ENCODE assay signal across 16 cellular contexts in the genomic region with DNA sequence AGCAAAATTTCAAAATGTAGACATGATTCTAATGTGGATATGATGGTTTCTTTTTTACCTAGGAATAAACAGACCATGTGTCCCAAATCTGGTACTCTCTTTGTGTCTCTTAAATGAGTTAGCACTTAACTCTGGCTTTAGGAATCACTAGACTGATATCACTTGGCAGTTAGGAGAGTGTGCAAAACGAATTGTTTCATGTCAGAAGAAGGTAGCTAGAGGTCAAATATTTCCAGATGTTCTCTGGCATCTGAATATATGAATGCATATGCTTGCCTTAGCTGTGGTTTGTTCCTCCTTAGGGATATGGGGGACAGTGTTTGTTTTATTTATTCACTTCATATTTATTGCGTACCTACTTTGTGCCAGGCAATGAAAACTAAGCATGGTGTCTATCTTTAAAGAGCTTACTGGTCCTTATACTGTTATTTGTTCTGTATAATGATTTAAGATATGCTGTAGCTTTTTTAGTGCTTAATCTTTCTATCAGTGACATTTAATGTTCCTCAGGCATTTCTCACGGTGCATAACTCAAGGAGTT.
DNase-seq lines count a peak whose midpoint lies in the region; ATAC-seq and TF ChIP-seq lines count a peak whose summit lies in the region.
"Had no signal": no experiment of that assay in that cellular context is flagged by ENCODE, and none has a peak within 500 bp of the region (broad histone marks: within the 10 kb centered on the region; RNA-seq: fewer than 3 reads in every experiment).

No MANE protein-coding gene starts in this region.

- intact Hi-C loops in head of caudate nucleus (cut with DNase I), result no loop called here

- H3K36me3 Mint-ChIP-seq in activated naive CD4-positive, alpha-beta T cell treated with anti-CD3 and anti-CD28 coated beads, Interleukin-2, amount 50 U/mL, for 24 hours, result peaks cover 52% of the 10 kb centered on the region
- peaks cover 25% of the 10 kb centered on the region for H3K36me3 Mint-ChIP-seq in effector memory CD8-positive, alpha-beta T cell (ENCODE audit: insufficient read depth)
- H3K36me3 Mint-ChIP-seq: WTC11 had no signal

- H3K27ac Mint-ChIP-seq in activated naive CD4-positive, alpha-beta T cell treated with anti-CD3 and anti-CD28 coated beads, Interleukin-2, amount 50 U/mL, for 24 hours, result peak overlapping the region; percentile 96
- peak overlapping the region; percentile 82 to 98 for H3K27ac Mint-ChIP-seq in effector memory CD8-positive, alpha-beta T cell
- peak overlapping the region; percentile 4 to 7 for H3K27ac Mint-ChIP-seq in stimulated activated naive CD8-positive, alpha-beta T cell treated with anti-CD3 and anti-CD28 coated beads, Interleukin-15, amount 100 ng/mL, for 72 hours
- H3K27ac Mint-ChIP-seq: WTC11 had no signal

- H3K27me3 Mint-ChIP-seq in activated naive CD4-positive, alpha-beta T cell treated with anti-CD3 and anti-CD28 coated beads, Interleukin-2, amount 50 U/mL, for 24 hours, result no peaks in the 10 kb centered on the region
- no peaks in the 10 kb centered on the region for H3K27me3 Mint-ChIP-seq in effector memory CD8-positive, alpha-beta T cell
- no peaks in the 10 kb centered on the region for H3K27me3 Mint-ChIP-seq in stimulated activated naive CD8-positive, alpha-beta T cell treated with anti-CD3 and anti-CD28 coated beads, Interleukin-15, amount 100 ng/mL, for 72 hours

- no peak for DNase-seq in activated naive CD4-positive, alpha-beta T cell treated with Interleukin-2 at 50 U/mL for 16 hours
- DNase-seq in effector memory CD8-positive, alpha-beta T cell, result no peak
- DNase-seq in stimulated activated naive CD8-positive, alpha-beta T cell treated with anti-CD3 and anti-CD28 coated beads, Interleukin-15, amount 100 ng/mL, for 72 hours, result no peak
- no peak for DNase-seq in activated effector memory CD4-positive, alpha-beta T cell treated with anti-CD3 and anti-CD28 coated beads, Interleukin-2, amount 50 U/mL, for 16 hours
- no peak for DNase-seq in head of caudate nucleus
- DNase-seq: activated T-cell treated with anti-CD3 and anti-CD28 coated beads, Interleukin-2, amount 50 U/mL, for 1 hour; cortex of kidney; glutamatergic neuron; NCI-H2029; NCI-H524 treated with DMSO at 0.1 percent for 48 hours; ovary; stimulated activated CD4-positive, alpha-beta T cell treated with anti-CD3 and anti-CD28 coated beads, Interleukin-4, amount 100 ng/mL, for 4 hours had no signal

- peak overlapping the region; percentile 55 for H3K4me3 Mint-ChIP-seq in activated naive CD4-positive, alpha-beta T cell treated with anti-CD3 and anti-CD28 coated beads, Interleukin-2, amount 50 U/mL, for 24 hours
- peak overlapping the region; percentile 40 to 82 for H3K4me3 Mint-ChIP-seq in effector memory CD8-positive, alpha-beta T cell
- H3K4me3 Mint-ChIP-seq in stimulated activated naive CD8-positive, alpha-beta T cell treated with anti-CD3 and anti-CD28 coated beads, Interleukin-15, amount 100 ng/mL, for 72 hours, result peak overlapping the region in 1 of 2 donors; percentile 16
- H3K4me3 Mint-ChIP-seq: WTC11 had no signal

- H3K9me3 Mint-ChIP-seq in activated naive CD4-positive, alpha-beta T cell treated with anti-CD3 and anti-CD28 coated beads, Interleukin-2, amount 50 U/mL, for 24 hours, result peaks cover 7% of the 10 kb centered on the region
- no peaks in the 10 kb centered on the region for H3K9me3 Mint-ChIP-seq in effector memory CD8-positive, alpha-beta T cell
- H3K9me3 Mint-ChIP-seq in stimulated activated naive CD8-positive, alpha-beta T cell treated with anti-CD3 and anti-CD28 coated beads, Interleukin-15, amount 100 ng/mL, for 72 hours, result no peaks in the 10 kb centered on the region
- H3K9me3 Mint-ChIP-seq: WTC11 had no signal

- peaks cover 94% of the 10 kb centered on the region for H3K4me1 Mint-ChIP-seq in activated naive CD4-positive, alpha-beta T cell treated with anti-CD3 and anti-CD28 coated beads, Interleukin-2, amount 50 U/mL, for 24 hours
- peaks cover 34 to 76% of the 10 kb centered on the region in 2 donors for H3K4me1 Mint-ChIP-seq in effector memory CD8-positive, alpha-beta T cell (ENCODE audit: low read depth in 2 of 2)
- peaks cover 99% of the 10 kb centered on the region for H3K4me1 Mint-ChIP-seq in stimulated activated naive CD8-positive, alpha-beta T cell treated with anti-CD3 and anti-CD28 coated beads, Interleukin-15, amount 100 ng/mL, for 72 hours

- ATAC-seq in SK-N-SH treated with all-trans-retinoic acid at 6 μM for 48 hours (peak; percentile 59), GM19035 (IDR thresholded peaks at IDR 0.05; ENCODE audit: unreplicated experiment) (no peak)
- ATAC-seq in effector memory CD8-positive, alpha-beta T cell (replicated peaks), result no peak
- no peak for ATAC-seq in stimulated activated naive CD8-positive, alpha-beta T cell treated with anti-CD3 and anti-CD28 coated beads, Interleukin-15, amount 100 ng/mL, for 72 hours
- ATAC-seq: WTC11 had no signal

TF ChIP-seq in SK-N-SH treated with all-trans-retinoic acid at 6 μM for 48 hours, 23 proteins besides CTCF, POLR2A, EP300 and RAD21:
- TF ChIP-seq, protein P1, sequence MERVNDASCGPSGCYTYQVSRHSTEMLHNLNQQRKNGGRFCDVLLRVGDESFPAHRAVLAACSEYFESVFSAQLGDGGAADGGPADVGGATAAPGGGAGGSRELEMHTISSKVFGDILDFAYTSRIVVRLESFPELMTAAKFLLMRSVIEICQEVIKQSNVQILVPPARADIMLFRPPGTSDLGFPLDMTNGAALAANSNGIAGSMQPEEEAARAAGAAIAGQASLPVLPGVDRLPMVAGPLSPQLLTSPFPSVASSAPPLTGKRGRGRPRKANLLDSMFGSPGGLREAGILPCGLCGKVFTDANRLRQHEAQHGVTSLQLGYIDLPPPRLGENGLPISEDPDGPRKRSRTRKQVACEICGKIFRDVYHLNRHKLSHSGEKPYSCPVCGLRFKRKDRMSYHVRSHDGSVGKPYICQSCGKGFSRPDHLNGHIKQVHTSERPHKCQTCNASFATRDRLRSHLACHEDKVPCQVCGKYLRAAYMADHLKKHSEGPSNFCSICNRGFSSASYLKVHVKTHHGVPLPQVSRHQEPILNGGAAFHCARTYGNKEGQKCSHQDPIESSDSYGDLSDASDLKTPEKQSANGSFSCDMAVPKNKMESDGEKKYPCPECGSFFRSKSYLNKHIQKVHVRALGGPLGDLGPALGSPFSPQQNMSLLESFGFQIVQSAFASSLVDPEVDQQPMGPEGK (CRISPR knock-in tag; IDR thresholded peaks at IDR 0.05; ENCODE audit: borderline replicate concordance), result no peak
- TF ChIP-seq ZFP30 (CRISPR knock-in tag; IDR thresholded peaks at IDR 0.05) (no peak), TSHZ2 (CRISPR knock-in tag; IDR thresholded peaks at IDR 0.05) (peak; percentile 58; the same call in 1 of the 2 replicates), TCF4 (CRISPR knock-in tag; IDR thresholded peaks at IDR 0.05; ENCODE audit: borderline replicate concordance) (0 out of 2 replicates have a peak, but pooled peaks have one; percentile 30), BACH2 (CRISPR knock-in tag; IDR thresholded peaks at IDR 0.05; ENCODE audit: borderline replicate concordance) (0 out of 2 replicates have a peak, but pooled peaks have one; percentile 48), ARNTL (CRISPR knock-in tag; IDR thresholded peaks at IDR 0.05; ENCODE audit: borderline replicate concordance, low read depth) (no peak), ZFP3 (CRISPR knock-in tag; IDR thresholded peaks at IDR 0.05) (no peak)

Comparison
In these comparisons a context has a peak if more than half of its experiments do, and no peak if none do; other contexts are left out.
1. H3K27ac Mint-ChIP-seq: peak in every context shown above with its lines; median percentile 96 in activated naive CD4-positive, alpha-beta T cell treated with anti-CD3 and anti-CD28 coated beads, Interleukin-2, amount 50 U/mL, for 24 hours; 90 in effector memory CD8-positive, alpha-beta T cell; 6 in stimulated activated naive CD8-positive, alpha-beta T cell treated with anti-CD3 and anti-CD28 coated beads, Interleukin-15, amount 100 ng/mL, for 72 hours.